In the genomic region with DNA sequence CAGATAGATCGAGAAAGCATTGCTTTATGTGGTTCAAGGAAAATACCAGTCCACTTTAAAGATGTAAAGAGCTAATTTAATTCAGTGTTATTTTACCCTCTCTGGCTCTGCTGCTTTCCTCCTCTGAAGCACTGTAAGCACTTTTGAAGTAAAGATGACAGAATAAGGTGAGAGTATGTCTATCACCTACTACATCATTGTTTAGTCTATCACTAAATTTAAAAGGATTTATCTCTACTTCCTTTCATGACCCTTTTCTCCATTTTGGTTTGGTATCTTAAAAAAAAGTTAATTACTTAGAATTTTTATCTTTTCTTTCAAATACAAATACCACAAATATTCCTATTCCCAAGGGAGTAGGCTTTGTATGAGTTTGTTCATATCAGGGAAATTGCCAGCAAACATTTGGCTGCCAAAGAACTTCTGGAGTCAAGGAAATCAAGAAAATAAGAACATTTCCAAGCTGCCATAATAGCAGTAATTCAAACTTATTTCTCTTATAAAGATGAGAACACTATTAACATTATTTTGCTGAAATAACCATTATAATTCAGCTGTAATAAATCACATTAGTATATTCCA, we compare ENCODE assay signal across 2 cellular contexts.
A peak's percentile ranks its signal among the peaks of the same experiment; 100 is the strongest.
TF ChIP-seq lines count a peak whose summit lies in the region.

No MANE protein-coding gene starts in this region.

TF ChIP-seq in liver, 16 proteins besides CTCF, POLR2A, EP300 and RAD21 (continued from another document):
- TF ChIP-seq, protein P1, sequence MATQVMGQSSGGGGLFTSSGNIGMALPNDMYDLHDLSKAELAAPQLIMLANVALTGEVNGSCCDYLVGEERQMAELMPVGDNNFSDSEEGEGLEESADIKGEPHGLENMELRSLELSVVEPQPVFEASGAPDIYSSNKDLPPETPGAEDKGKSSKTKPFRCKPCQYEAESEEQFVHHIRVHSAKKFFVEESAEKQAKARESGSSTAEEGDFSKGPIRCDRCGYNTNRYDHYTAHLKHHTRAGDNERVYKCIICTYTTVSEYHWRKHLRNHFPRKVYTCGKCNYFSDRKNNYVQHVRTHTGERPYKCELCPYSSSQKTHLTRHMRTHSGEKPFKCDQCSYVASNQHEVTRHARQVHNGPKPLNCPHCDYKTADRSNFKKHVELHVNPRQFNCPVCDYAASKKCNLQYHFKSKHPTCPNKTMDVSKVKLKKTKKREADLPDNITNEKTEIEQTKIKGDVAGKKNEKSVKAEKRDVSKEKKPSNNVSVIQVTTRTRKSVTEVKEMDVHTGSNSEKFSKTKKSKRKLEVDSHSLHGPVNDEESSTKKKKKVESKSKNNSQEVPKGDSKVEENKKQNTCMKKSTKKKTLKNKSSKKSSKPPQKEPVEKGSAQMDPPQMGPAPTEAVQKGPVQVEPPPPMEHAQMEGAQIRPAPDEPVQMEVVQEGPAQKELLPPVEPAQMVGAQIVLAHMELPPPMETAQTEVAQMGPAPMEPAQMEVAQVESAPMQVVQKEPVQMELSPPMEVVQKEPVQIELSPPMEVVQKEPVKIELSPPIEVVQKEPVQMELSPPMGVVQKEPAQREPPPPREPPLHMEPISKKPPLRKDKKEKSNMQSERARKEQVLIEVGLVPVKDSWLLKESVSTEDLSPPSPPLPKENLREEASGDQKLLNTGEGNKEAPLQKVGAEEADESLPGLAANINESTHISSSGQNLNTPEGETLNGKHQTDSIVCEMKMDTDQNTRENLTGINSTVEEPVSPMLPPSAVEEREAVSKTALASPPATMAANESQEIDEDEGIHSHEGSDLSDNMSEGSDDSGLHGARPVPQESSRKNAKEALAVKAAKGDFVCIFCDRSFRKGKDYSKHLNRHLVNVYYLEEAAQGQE (IDR thresholded peaks at IDR 0.05) = peak; percentile 7
- TF ChIP-seq GABPA (IDR thresholded peaks at IDR 0.05 in 1 of 2, conservative IDR thresholded peaks at IDR 0.05 in 1 of 2) = no peak
TF ChIP-seq in liver: peak in this region for 1.

TF ChIP-seq in HepG2, 621 proteins besides CTCF, POLR2A, EP300 and RAD21 (continued from another document):
- TF ChIP-seq, protein P2, sequence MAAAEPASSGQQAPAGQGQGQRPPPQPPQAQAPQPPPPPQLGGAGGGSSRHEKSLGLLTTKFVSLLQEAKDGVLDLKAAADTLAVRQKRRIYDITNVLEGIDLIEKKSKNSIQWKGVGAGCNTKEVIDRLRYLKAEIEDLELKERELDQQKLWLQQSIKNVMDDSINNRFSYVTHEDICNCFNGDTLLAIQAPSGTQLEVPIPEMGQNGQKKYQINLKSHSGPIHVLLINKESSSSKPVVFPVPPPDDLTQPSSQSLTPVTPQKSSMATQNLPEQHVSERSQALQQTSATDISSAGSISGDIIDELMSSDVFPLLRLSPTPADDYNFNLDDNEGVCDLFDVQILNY (CRISPR knock-in tag; conservative IDR thresholded peaks at IDR 0.05) = no peak
- no peak for TF ChIP-seq RBFOX2 (IDR thresholded peaks at IDR 0.05; ENCODE audit: low read depth, low read length)
- no peak for TF ChIP-seq GABPA (IDR thresholded peaks at IDR 0.05; ENCODE audit: low read depth, low read length)
- TF ChIP-seq GABPA (CRISPR knock-in tag; IDR thresholded peaks at IDR 0.05; ENCODE audit: low read depth) = no peak
- TF ChIP-seq SALL1 (CRISPR knock-in tag; IDR thresholded peaks at IDR 0.05) = no peak
- TF ChIP-seq ZSCAN29 (CRISPR knock-in tag; conservative IDR thresholded peaks at IDR 0.05) = no peak
- TF ChIP-seq ZNF138 (CRISPR knock-in tag; IDR thresholded peaks at IDR 0.05; ENCODE audit: low read depth) = no peak
- TF ChIP-seq HDAC6 (IDR thresholded peaks at IDR 0.05; ENCODE audit: low read depth, low read length) = no peak
- TF ChIP-seq RFXANK (CRISPR knock-in tag; IDR thresholded peaks at IDR 0.05) = no peak
- no peak for TF ChIP-seq STAG1 (CRISPR knock-in tag; IDR thresholded peaks at IDR 0.05)
- TF ChIP-seq, protein P3, sequence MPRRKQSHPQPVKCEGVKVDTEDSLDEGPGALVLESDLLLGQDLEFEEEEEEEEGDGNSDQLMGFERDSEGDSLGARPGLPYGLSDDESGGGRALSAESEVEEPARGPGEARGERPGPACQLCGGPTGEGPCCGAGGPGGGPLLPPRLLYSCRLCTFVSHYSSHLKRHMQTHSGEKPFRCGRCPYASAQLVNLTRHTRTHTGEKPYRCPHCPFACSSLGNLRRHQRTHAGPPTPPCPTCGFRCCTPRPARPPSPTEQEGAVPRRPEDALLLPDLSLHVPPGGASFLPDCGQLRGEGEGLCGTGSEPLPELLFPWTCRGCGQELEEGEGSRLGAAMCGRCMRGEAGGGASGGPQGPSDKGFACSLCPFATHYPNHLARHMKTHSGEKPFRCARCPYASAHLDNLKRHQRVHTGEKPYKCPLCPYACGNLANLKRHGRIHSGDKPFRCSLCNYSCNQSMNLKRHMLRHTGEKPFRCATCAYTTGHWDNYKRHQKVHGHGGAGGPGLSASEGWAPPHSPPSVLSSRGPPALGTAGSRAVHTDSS (CRISPR knock-in tag; conservative IDR thresholded peaks at IDR 0.05) = no peak
- TF ChIP-seq, protein P4, sequence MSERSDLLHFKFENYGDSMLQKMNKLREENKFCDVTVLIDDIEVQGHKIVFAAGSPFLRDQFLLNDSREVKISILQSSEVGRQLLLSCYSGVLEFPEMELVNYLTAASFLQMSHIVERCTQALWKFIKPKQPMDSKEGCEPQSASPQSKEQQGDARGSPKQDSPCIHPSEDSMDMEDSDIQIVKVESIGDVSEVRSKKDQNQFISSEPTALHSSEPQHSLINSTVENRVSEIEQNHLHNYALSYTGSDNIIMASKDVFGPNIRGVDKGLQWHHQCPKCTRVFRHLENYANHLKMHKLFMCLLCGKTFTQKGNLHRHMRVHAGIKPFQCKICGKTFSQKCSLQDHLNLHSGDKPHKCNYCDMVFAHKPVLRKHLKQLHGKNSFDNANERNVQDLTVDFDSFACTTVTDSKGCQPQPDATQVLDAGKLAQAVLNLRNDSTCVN (CRISPR knock-in tag; IDR thresholded peaks at IDR 0.05; ENCODE audit: borderline replicate concordance) = no peak
- TF ChIP-seq KMT2B (CRISPR knock-in tag; IDR thresholded peaks at IDR 0.05) = no peak
- no peak for TF ChIP-seq ETV5 (CRISPR knock-in tag; IDR thresholded peaks at IDR 0.05; ENCODE audit: borderline replicate concordance)
- TF ChIP-seq, protein P5, sequence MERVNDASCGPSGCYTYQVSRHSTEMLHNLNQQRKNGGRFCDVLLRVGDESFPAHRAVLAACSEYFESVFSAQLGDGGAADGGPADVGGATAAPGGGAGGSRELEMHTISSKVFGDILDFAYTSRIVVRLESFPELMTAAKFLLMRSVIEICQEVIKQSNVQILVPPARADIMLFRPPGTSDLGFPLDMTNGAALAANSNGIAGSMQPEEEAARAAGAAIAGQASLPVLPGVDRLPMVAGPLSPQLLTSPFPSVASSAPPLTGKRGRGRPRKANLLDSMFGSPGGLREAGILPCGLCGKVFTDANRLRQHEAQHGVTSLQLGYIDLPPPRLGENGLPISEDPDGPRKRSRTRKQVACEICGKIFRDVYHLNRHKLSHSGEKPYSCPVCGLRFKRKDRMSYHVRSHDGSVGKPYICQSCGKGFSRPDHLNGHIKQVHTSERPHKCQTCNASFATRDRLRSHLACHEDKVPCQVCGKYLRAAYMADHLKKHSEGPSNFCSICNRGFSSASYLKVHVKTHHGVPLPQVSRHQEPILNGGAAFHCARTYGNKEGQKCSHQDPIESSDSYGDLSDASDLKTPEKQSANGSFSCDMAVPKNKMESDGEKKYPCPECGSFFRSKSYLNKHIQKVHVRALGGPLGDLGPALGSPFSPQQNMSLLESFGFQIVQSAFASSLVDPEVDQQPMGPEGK (CRISPR knock-in tag; IDR thresholded peaks at IDR 0.05) = no peak
- TF ChIP-seq ZBTB21 (CRISPR knock-in tag; IDR thresholded peaks at IDR 0.05) = no peak
- TF ChIP-seq, protein P6, sequence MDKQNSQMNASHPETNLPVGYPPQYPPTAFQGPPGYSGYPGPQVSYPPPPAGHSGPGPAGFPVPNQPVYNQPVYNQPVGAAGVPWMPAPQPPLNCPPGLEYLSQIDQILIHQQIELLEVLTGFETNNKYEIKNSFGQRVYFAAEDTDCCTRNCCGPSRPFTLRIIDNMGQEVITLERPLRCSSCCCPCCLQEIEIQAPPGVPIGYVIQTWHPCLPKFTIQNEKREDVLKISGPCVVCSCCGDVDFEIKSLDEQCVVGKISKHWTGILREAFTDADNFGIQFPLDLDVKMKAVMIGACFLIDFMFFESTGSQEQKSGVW (CRISPR knock-in tag; IDR thresholded peaks at IDR 0.05; ENCODE audit: borderline replicate concordance) = no peak
- TF ChIP-seq HOXA7 (CRISPR knock-in tag; IDR thresholded peaks at IDR 0.05) = no peak
